In the genomic region with DNA sequence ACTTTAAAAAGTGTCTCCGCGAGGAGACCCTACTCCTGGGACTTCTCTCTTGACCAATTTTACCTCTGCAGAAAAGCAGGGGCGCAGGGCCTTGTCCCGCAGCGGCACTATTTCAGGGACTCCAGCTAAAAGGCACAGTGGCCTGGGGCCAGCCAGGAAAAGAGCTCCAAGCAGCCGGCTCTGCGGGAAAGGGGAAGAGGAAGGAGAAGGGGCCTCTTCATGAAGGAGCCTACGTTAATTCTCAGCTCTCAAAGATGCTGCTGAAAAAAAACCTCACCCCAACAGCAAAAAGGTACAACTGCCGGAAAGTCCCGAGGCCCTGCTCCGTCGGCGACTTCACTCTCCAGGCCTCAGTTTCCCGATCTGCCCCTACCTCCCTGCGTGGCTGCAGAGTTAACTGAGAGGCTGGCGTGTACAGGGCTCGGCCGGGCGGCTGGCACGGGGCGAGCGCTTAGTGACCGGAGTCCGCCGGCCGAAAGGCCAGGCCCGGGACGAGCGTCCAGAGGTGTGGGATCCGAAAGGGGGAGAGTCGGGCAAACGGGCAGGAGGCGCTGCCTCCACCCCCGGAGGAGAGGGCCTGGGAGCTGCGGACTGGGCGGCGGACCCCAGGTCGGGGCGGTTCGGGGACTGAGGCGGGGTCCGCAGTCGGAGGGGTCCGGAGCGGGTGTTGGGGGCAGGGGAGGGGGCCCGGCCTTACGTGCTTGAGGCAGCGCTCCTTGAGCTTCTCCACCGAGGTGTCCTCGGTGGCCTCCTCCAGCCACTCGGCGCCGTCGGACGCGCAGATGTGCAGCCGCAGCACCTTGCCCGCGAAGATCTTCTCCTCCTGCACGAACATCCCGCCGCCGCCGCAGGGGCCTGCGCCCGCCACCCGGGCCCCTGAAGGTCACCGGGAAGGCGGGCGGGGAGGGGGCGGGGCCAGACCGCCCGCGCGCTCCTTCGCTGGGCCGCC, we compare ENCODE assay signal across 8 cellular contexts. TPM values are rescaled to one million over a fixed set of nuclear protein-coding genes. Genes with fewer than 3 reads are reported as not detected.
A peak's percentile ranks its signal among the peaks of the same experiment; 100 is the strongest.
DNase-seq lines count a peak whose midpoint lies in the region; ATAC-seq lines count a peak whose summit lies in the region.

No MANE protein-coding gene starts in this region.

- H3K36me3 ChIP-seq in SK-N-MC (ENCODE audit: insufficient read depth, low read length) = no peaks in the 10 kb centered on the region

- ATAC-seq in HG03025 (IDR thresholded peaks at IDR 0.05; ENCODE audit: low FRiP score, unreplicated experiment) = peak; percentile 4
- ATAC-seq in naive thymus-derived CD8-positive, alpha-beta T cell = no peak

- peak overlapping the region; percentile 92 for H3K4me3 ChIP-seq in SK-N-MC

- H3K4me3 Mint-ChIP-seq in activated CD4-positive, alpha-beta T cell treated with anti-CD3 and anti-CD28 coated beads, Interleukin-2, amount 10 ng/mL, durations not matched to agents 24 days and 14 days = peak overlapping the region; percentile 93
- peak overlapping the region; percentile 83 to 92 (median 86) for H3K4me3 Mint-ChIP-seq in naive thymus-derived CD8-positive, alpha-beta T cell

- peak overlapping the region; percentile 85 for H3K27ac Mint-ChIP-seq in activated CD4-positive, alpha-beta T cell treated with anti-CD3 and anti-CD28 coated beads, Interleukin-2, amount 10 ng/mL, durations not matched to agents 24 days and 14 days
- peak overlapping the region; percentile 37 to 90 (median 84) for H3K27ac Mint-ChIP-seq in naive thymus-derived CD8-positive, alpha-beta T cell

- H3K27me3 Mint-ChIP-seq in activated CD4-positive, alpha-beta T cell treated with anti-CD3 and anti-CD28 coated beads, Interleukin-2, amount 10 ng/mL, durations not matched to agents 24 days and 14 days = peaks cover 5% of the 10 kb centered on the region
- peaks cover 0 to 2% (median 0%) of the 10 kb centered on the region in 5 donors for H3K27me3 Mint-ChIP-seq in naive thymus-derived CD8-positive, alpha-beta T cell

- peaks cover 34% of the 10 kb centered on the region for H3K4me1 Mint-ChIP-seq in activated CD4-positive, alpha-beta T cell treated with anti-CD3 and anti-CD28 coated beads, Interleukin-2, amount 10 ng/mL, durations not matched to agents 24 days and 14 days
- H3K4me1 Mint-ChIP-seq in naive thymus-derived CD8-positive, alpha-beta T cell = peaks cover 8 to 42% (median 35%) of the 10 kb centered on the region in 4 donors

- peak overlapping the region; percentile 84 for H3K9ac ChIP-seq in SK-N-MC (ENCODE audit: insufficient read length)

- no peaks in the 10 kb centered on the region for H3K9me3 Mint-ChIP-seq in activated CD4-positive, alpha-beta T cell treated with anti-CD3 and anti-CD28 coated beads, Interleukin-2, amount 10 ng/mL, durations not matched to agents 24 days and 14 days
- no peaks in the 10 kb centered on the region for H3K9me3 Mint-ChIP-seq in naive thymus-derived CD8-positive, alpha-beta T cell

- intact Hi-C loops in activated CD4-positive, alpha-beta T cell treated with anti-CD3 and anti-CD28 coated beads, Interleukin-2, amount 10 ng/mL, durations not matched to agents 24 days and 14 days (cut with micrococcal nuclease) = loop anchor here (1.0 to 10.0 kb wide), 4 partner anchors 33 to 284 kb away; a partner anchor contains a TSS

- no peak overlapping the region for H3K27ac ChIP-seq in SK-N-MC
- H3K27ac ChIP-seq in epithelial cell of prostate = peak overlapping the region; percentile 42

- DNase-seq in activated CD4-positive, alpha-beta T cell treated with anti-CD3 and anti-CD28 coated beads, Interleukin-2, amount 10 ng/mL, durations not matched to agents 24 days and 14 days = peak; percentile 69
- no peak for DNase-seq in activated CD4-positive, alpha-beta T cell treated with anti-CD3 and anti-CD28 coated beads, Interleukin-2, amount 50 U/mL, for 1 hour
- DNase-seq in SK-N-MC (ENCODE audit: low read depth, low spot score) = no peak
- DNase-seq in epithelial cell of prostate (ENCODE audit: low read depth, low spot score) = no peak
- DNase-seq in naive thymus-derived CD8-positive, alpha-beta T cell = peak in 1 of 10 donors; percentile 10
- DNase-seq in OCI-M2 (lab: John Stamatoyannopoulos, UW; ENCODE audit: unreplicated experiment) = no peak
- DNase-seq in cerebellum (ENCODE audit: low spot score) = no peak

- no peaks in the 10 kb centered on the region for H3K9me3 ChIP-seq in SK-N-MC (ENCODE audit: low read depth, low read length)

- POLR2A ChIA-PET in naive thymus-derived CD8-positive, alpha-beta T cell (lab: Charles Lee) = interaction anchor here (0.5 to 2.4 kb wide), 6 partner anchors 19 to 285 kb away, joined by 3 to 7 read pairs (median 5); a partner anchor contains a TSS

- H3K36me3 Mint-ChIP-seq in activated CD4-positive, alpha-beta T cell treated with anti-CD3 and anti-CD28 coated beads, Interleukin-2, amount 10 ng/mL, durations not matched to agents 24 days and 14 days (ENCODE audit: low read depth) = peaks cover 4% of the 10 kb centered on the region
- H3K36me3 Mint-ChIP-seq in naive thymus-derived CD8-positive, alpha-beta T cell = no peaks in the 10 kb centered on the region

RNA-seq across cellular contexts. Expression of a gene that starts 0.6 kb away (rescaled TPM):
- total RNA-seq in activated CD4-positive, alpha-beta T cell treated with anti-CD3 and anti-CD28 coated beads, Interleukin-2, amount 10 ng/mL, durations not matched to agents 24 days and 14 days = 43.2 and 47.7 TPM in 2 replicates
- total RNA-seq in naive thymus-derived CD8-positive, alpha-beta T cell = 10 to 100 TPM; 28.3 to 28.9 TPM
- polyA plus RNA-seq in naive thymus-derived CD8-positive, alpha-beta T cell = 10 to 100 TPM; 19.4 to 24.7 (median 20.8) TPM
- total RNA-seq in cerebellum = 21.1 TPM

RNA-seq across cellular contexts. Expression of a gene that starts 53.3 kb away (rescaled TPM):
- 45.2 and 49.9 TPM in 2 replicates for total RNA-seq in activated CD4-positive, alpha-beta T cell treated with anti-CD3 and anti-CD28 coated beads, Interleukin-2, amount 10 ng/mL, durations not matched to agents 24 days and 14 days
- total RNA-seq in naive thymus-derived CD8-positive, alpha-beta T cell = 10 to 100 TPM; 26.9 to 32.0 TPM
- polyA plus RNA-seq in naive thymus-derived CD8-positive, alpha-beta T cell = 1 to 10 TPM in 2 of 3 donors, under 1 TPM in 1; 0.61 to 2.4 (median 1.1) TPM
- 111 TPM for total RNA-seq in cerebellum
